Comparison of ENCODE assay signal across 11 cellular contexts in the genomic region with DNA sequence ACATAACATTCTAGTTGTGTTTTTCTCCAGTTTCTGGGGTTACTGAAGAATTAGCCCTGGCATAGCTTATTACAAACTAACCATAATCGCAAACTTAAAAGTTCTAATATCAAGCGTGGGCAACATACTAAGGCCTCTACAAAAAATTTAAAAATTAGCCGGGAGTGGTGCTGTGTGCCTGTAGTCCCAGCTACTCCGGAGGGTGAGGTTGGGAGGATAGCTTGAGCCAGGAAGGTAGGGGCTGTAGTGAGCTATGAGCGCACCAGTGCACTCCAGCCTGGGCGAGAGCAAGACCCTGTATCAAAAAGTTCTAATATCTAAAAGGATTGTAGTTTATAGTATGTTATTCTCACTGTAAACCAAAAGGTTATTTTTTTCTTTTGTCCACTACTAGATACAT. TPM values are rescaled to one million over a fixed set of nuclear protein-coding genes. Genes with fewer than 3 reads are reported as not detected.
DNase-seq lines count a peak whose midpoint lies in the region; ATAC-seq, FAIRE-seq and TF ChIP-seq lines count a peak whose summit lies in the region.
"Had no signal": no experiment of that assay in that cellular context is flagged by ENCODE, and none has a peak within 500 bp of the region (broad histone marks: within the 10 kb centered on the region; RNA-seq: fewer than 3 reads in every experiment).

No MANE protein-coding gene starts in this region.

- TF ChIP-seq POLR2A in endothelial cell of umbilical vein (IDR thresholded peaks at IDR 0.05; ENCODE audit: low read depth, low read length) = no peak
- TF ChIP-seq POLR2A in gastrocnemius medialis (IDR thresholded peaks at IDR 0.05) = no peak

- in situ Hi-C loops in gastrocnemius medialis (cut with MboI; ENCODE audit: low sequenced_read_pairs in 4 of 4) = loop anchor here in 1 of 4 donors (25.0 kb wide), 1 partner anchor 219 kb away; the partner anchor contains the start of gene INO80

- H3F3A ChIP-seq in SK-N-SH (replicated peaks; ENCODE audit: insufficient read depth) = peaks cover 9% of the 10 kb centered on the region

- H3K9ac ChIP-seq in SK-N-SH = peak overlapping the region; percentile 72; the same call in 1 of the 2 replicates
- H3K9ac ChIP-seq in NT2/D1 (ENCODE audit: insufficient read length, low read depth) = peak overlapping the region; percentile 91
- H3K9ac ChIP-seq in endothelial cell of umbilical vein (replicated peaks; ENCODE audit: extremely low read depth, insufficient read depth, low read length) = no peak overlapping the region

- H3K36me3 ChIP-seq in SK-N-SH (replicated peaks in 1 of 2; ENCODE audit: control insufficient read depth in 1 of 2, insufficient read depth in 2 of 2, low read length in 1 of 2) (no peaks in the 10 kb centered on the region), NT2/D1 (ENCODE audit: insufficient read depth, insufficient read length, low read length) (peaks cover 11% of the 10 kb centered on the region), endothelial cell of umbilical vein (ENCODE audit: control insufficient read depth in 2 of 2, extremely low read depth in 1 of 2, insufficient read depth in 2 of 2, low read length in 2 of 2) (no peaks in the 10 kb centered on the region), gastrocnemius medialis (no peaks in the 10 kb centered on the region)

- peak overlapping the region; percentile 86 for H3K4me2 ChIP-seq in SK-N-SH
- H3K4me2 ChIP-seq in endothelial cell of umbilical vein (ENCODE audit: insufficient read depth, low read length) = peak overlapping the region; percentile 90

- no peaks in the 10 kb centered on the region for H4K20me1 ChIP-seq in SK-N-SH (ENCODE audit: insufficient read depth)
- no peaks in the 10 kb centered on the region for H4K20me1 ChIP-seq in endothelial cell of umbilical vein (replicated peaks; ENCODE audit: control insufficient read depth, extremely low read depth, insufficient read depth, low read length)

- ATAC-seq in SK-N-SH treated with all-trans-retinoic acid at 6 μM for 48 hours = no peak
- no peak for ATAC-seq in gastrocnemius medialis
- ATAC-seq in HG03442 (IDR thresholded peaks at IDR 0.05; ENCODE audit: unreplicated experiment) = no peak
- no peak for ATAC-seq in GM18858 (IDR thresholded peaks at IDR 0.05; ENCODE audit: unreplicated experiment)

- 65% methylated on average over 6 of the region's 6 CpGs for WGBS in SK-N-SH (ENCODE audit: low lambda C conversion rate)

- intact Hi-C loops in endothelial cell of umbilical vein (cut with micrococcal nuclease) = no loop called here
- intact Hi-C loops in gastrocnemius medialis (cut with DNase I; ENCODE audit: low total_unique reads) = loop anchor here (5.0 kb wide), 1 partner anchor 71 kb away; the partner anchor contains the start of gene NDUFAF1

- DNase-seq in SK-N-SH = no peak
- DNase-seq in NT2/D1 (ENCODE audit: low read depth, low spot score) = no peak
- no peak for DNase-seq in endothelial cell of umbilical vein (ENCODE audit: low read depth, low spot score)
- DNase-seq in gastrocnemius medialis = no peak
- no peak for DNase-seq in SK-N-DZ (ENCODE audit: low spot score)

- POLR2A ChIA-PET in SK-N-SH (lab: Yijun Ruan, JAX) = no interaction called here
- POLR2A ChIA-PET in endothelial cell of umbilical vein (lab: Charles Lee) = interaction anchor here (1.7 kb wide), 1 partner anchor 9 kb away, joined by 4 read pairs; no protein-coding TSS in a partner anchor

- dilution Hi-C loops in endothelial cell of umbilical vein (cut with MboI; ENCODE audit: extremely low pct_ligation_motif_present, low sequenced_read_pairs) = no loop called here

- no peaks in the 10 kb centered on the region for H3K9me1 ChIP-seq in endothelial cell of umbilical vein (replicated peaks; ENCODE audit: control insufficient read depth, extremely low read depth, insufficient read depth, low read length)

- TF ChIP-seq CTCF in SK-N-SH (IDR thresholded peaks at IDR 0.05) (no peak), endothelial cell of umbilical vein (IDR thresholded peaks at IDR 0.05; ENCODE audit: extremely low read depth in 1 of 2, insufficient read depth in 1 of 2, low read depth in 1 of 2, low read length in 2 of 2) (no peak), gastrocnemius medialis (IDR thresholded peaks at IDR 0.05 in 4 of 5, conservative IDR thresholded peaks at IDR 0.05 in 1 of 5) (no peak)

- no peak for TF ChIP-seq EP300 in SK-N-SH (IDR thresholded peaks at IDR 0.05; ENCODE audit: borderline replicate concordance in 1 of 2, low read depth in 1 of 2, low read length in 1 of 2)

- H3K4me1 ChIP-seq in SK-N-SH (ENCODE audit: control insufficient read depth in 1 of 2, insufficient read depth in 2 of 2, low read depth in 1 of 2, low read length in 1 of 2) (peaks cover 2 to 6% of the 10 kb centered on the region in 2 experiments; a peak in 1 of 4 replicates), NT2/D1 (ENCODE audit: insufficient read depth, insufficient read length) (no peaks in the 10 kb centered on the region), endothelial cell of umbilical vein (ENCODE audit: control insufficient read depth, extremely low read depth, insufficient read depth, low read length) (peaks cover 24% of the 10 kb centered on the region), gastrocnemius medialis (peaks cover 15 to 18% of the 10 kb centered on the region in 2 donors)

- no peak for FAIRE-seq in endothelial cell of umbilical vein (lab: Jason Lieb, UNC)
- FAIRE-seq: A204.1, HTR-8/SVneo had no signal

- H3K9me3 ChIP-seq in SK-N-SH (no peaks in the 10 kb centered on the region), NT2/D1 (ENCODE audit: insufficient read depth, low read length) (no peaks in the 10 kb centered on the region), endothelial cell of umbilical vein (replicated peaks; ENCODE audit: control insufficient read depth, insufficient read depth, low read length) (no peaks in the 10 kb centered on the region), gastrocnemius medialis (no peaks in the 10 kb centered on the region)
- H3K9me3 ChIP-seq: neutrophil had no signal

- H3K79me2 ChIP-seq in SK-N-SH (ENCODE audit: insufficient read depth) (peaks cover 52% of the 10 kb centered on the region), endothelial cell of umbilical vein (ENCODE audit: control insufficient read depth, insufficient read depth, low read length) (peaks cover 31% of the 10 kb centered on the region)

- no peaks in the 10 kb centered on the region for H3K9me2 ChIP-seq in SK-N-SH

- H2AFZ ChIP-seq in SK-N-SH (ENCODE audit: low read depth) (peak overlapping the region; percentile 100), endothelial cell of umbilical vein (ENCODE audit: low read depth, low read length) (peak overlapping the region; percentile 89)

- CTCF ChIA-PET in SK-N-SH (lab: Yijun Ruan, JAX) (interaction anchor here (0.8 to 1.1 kb wide), 2 partner anchors 8 to 426 kb away, joined by 3 read pairs; no protein-coding TSS in a partner anchor), endothelial cell of umbilical vein (lab: Charles Lee) (interaction anchor here (0.7 to 1.6 kb wide), 4 partner anchors 13 to 428 kb away, joined by 3 to 5 read pairs (median 4); no protein-coding TSS in a partner anchor)

- no TSS peak for BruUV-seq in endothelial cell of umbilical vein (replicated peaks; lab: Mats Ljungman, UMichigan)

- H3K27me3 ChIP-seq in SK-N-SH (ENCODE audit: insufficient read depth) (no peaks in the 10 kb centered on the region), NT2/D1 (ENCODE audit: insufficient read depth, insufficient read length) (no peaks in the 10 kb centered on the region), endothelial cell of umbilical vein (ENCODE audit: control insufficient read depth in 2 of 2, insufficient read depth in 2 of 2, low read length in 2 of 2) (no peaks in the 10 kb centered on the region), gastrocnemius medialis (no peaks in the 10 kb centered on the region)
- H3K27me3 ChIP-seq: neutrophil had no signal

- H3K4me3 ChIP-seq in SK-N-SH (ENCODE audit: low read depth in 2 of 2, low read length in 1 of 2) (peak overlapping the region; percentile 77 to 95), NT2/D1 (ENCODE audit: insufficient read length, low read depth) (peak overlapping the region; percentile 84), endothelial cell of umbilical vein (replicated peaks in 1 of 3; ENCODE audit: insufficient read depth in 1 of 3, low read depth in 1 of 3, low read length in 3 of 3) (peak overlapping the region in 2 of 3 experiments; percentile 47 to 82), gastrocnemius medialis (peak overlapping the region in 1 of 4 donors; percentile 88)

- H3K27ac ChIP-seq in SK-N-SH (ENCODE audit: low read depth in 2 of 2, low read length in 1 of 2) (no peak overlapping the region), endothelial cell of umbilical vein (ENCODE audit: insufficient read depth, low read depth, low read length) (no peak overlapping the region), gastrocnemius medialis (peak overlapping the region in 3 of 4 donors; percentile 82 to 90 (median 86))

- TF ChIP-seq RAD21 in SK-N-SH (IDR thresholded peaks at IDR 0.05; ENCODE audit: low read length) = no peak

RNA-seq across cellular contexts. Expression of gene OIP5, which starts 1.1 kb away (rescaled TPM):
- polyA plus RNA-seq in SK-N-SH (2012; rRNA removed) (7.2 and 8.4 TPM in 2 replicates), endothelial cell of umbilical vein (11.8 and 11.9 TPM in 2 replicates)
- 8.9 and 9.4 TPM in 2 replicates for polyA plus RNA-seq in SK-N-SH (2012; cell fraction: cytosol; rRNA removed)
- 2.4 and 3.1 TPM in 2 replicates for polyA plus RNA-seq in SK-N-SH (2012; cell fraction: nucleus; rRNA removed)
- total RNA-seq in endothelial cell of umbilical vein (9.2 and 11.4 TPM in 2 replicates), gastrocnemius medialis (1 to 10 TPM; 1.9 to 7.8 (median 4.0) TPM)
- 11.6 and 12.2 TPM in 2 replicates for polyA plus RNA-seq in endothelial cell of umbilical vein (2011; cell fraction: cytosol; rRNA removed)
- polyA plus RNA-seq in endothelial cell of umbilical vein (2011; cell fraction: nucleus; rRNA removed) = 4.4 and 6.8 TPM in 2 replicates
- polyA plus RNA-seq in endothelial cell of umbilical vein (2012) = 3.3 and 10.4 TPM in 2 replicates
- polyA minus RNA-seq in endothelial cell of umbilical vein = 4.2 and 5.0 TPM in 2 replicates
- 39.7 TPM for polyA minus RNA-seq in endothelial cell of umbilical vein (2011; cell fraction: cytosol; rRNA and poly(A)+ RNA removed)
- polyA minus RNA-seq in endothelial cell of umbilical vein (2011; cell fraction: nucleus; rRNA and poly(A)+ RNA removed) = 1.3 and 1.9 TPM in 2 replicates
- polyA plus RNA-seq in SK-N-DZ (2014; cell fraction: cytosol; rRNA removed) = 59.5 and 75.8 TPM in 2 replicates
- 53.4 and 68.8 TPM in 2 replicates for polyA plus RNA-seq in SK-N-DZ (2014; cell fraction: nucleus; rRNA removed)

RNA-seq across cellular contexts. Expression of gene NUSAP1, which starts 1.4 kb away (rescaled TPM):
- polyA plus RNA-seq in SK-N-SH (2012; rRNA removed) = 41.1 and 43.5 TPM in 2 replicates
- 35.1 and 39.8 TPM in 2 replicates for polyA plus RNA-seq in SK-N-SH (2012; cell fraction: cytosol; rRNA removed)
- 69.5 and 89.7 TPM in 2 replicates for polyA plus RNA-seq in SK-N-SH (2012; cell fraction: nucleus; rRNA removed)
- total RNA-seq in endothelial cell of umbilical vein = 101 and 109 TPM in 2 replicates
- polyA plus RNA-seq in endothelial cell of umbilical vein = 42.5 and 43.0 TPM in 2 replicates
- polyA plus RNA-seq in endothelial cell of umbilical vein (2011; cell fraction: cytosol; rRNA removed) = 87.9 and 93.7 TPM in 2 replicates
- polyA plus RNA-seq in endothelial cell of umbilical vein (2011; cell fraction: nucleus; rRNA removed) = 166 and 206 TPM in 2 replicates
- 38.7 and 85.5 TPM in 2 replicates for polyA plus RNA-seq in endothelial cell of umbilical vein (2012)
- polyA minus RNA-seq in endothelial cell of umbilical vein = 50.9 and 94.3 TPM in 2 replicates
- polyA minus RNA-seq in endothelial cell of umbilical vein (2011; cell fraction: cytosol; rRNA and poly(A)+ RNA removed) = 98.6 TPM
- polyA minus RNA-seq in endothelial cell of umbilical vein (2011; cell fraction: nucleus; rRNA and poly(A)+ RNA removed) = 44.8 and 75.6 TPM in 2 replicates
- 1 to 10 TPM; 1.8 to 4.1 (median 2.5) TPM for total RNA-seq in gastrocnemius medialis
- 360 and 376 TPM in 2 replicates for polyA plus RNA-seq in SK-N-DZ (2014; cell fraction: cytosol; rRNA removed)
- polyA plus RNA-seq in SK-N-DZ (2014; cell fraction: nucleus; rRNA removed) = 405 and 434 TPM in 2 replicates

Comparison
In these comparisons a context has a peak if more than half of its experiments do, and no peak if none do; other contexts are left out.
1. H3K27ac ChIP-seq: peak in gastrocnemius medialis (3 of 4); none in SK-N-SH (0 of 2) and endothelial cell of umbilical vein (single experiment).
2. RNA of gene NUSAP1, which starts 1.4 kb away (total RNA-seq): 101 to 109 TPM in endothelial cell of umbilical vein; 1.8 to 4.1 TPM in gastrocnemius medialis; every median in the first group is over 10 times any median in the second.